Comparison of ENCODE assay signal across 26 cellular contexts in genomic region chr7:156540619-156541165, GRCh38.
"Had no signal": no experiment of that assay in that cellular context is flagged by ENCODE, and none has a peak within 500 bp of the region (broad histone marks: within the 10 kb centered on the region; RNA-seq: fewer than 3 reads in every experiment).

No MANE protein-coding gene starts in this region.

- ATAC-seq: activated CD8-positive, alpha-beta T cell treated with anti-CD3 and anti-CD28 coated beads for 36 hours; activated naive CD4-positive, alpha-beta T cell treated with anti-CD3 and anti-CD28 coated beads, Interleukin-2, amount 50 U/mL, for 72 hours; activated T-cell treated with anti-CD3 and anti-CD28 coated beads, Interleukin-2, amount 50 U/mL, for 4 hours; activated T-cell treated with anti-CD3 and anti-CD28 coated beads, Interleukin-2, amount 50 U/mL, for 72 hours; activated T-helper 17 cell treated with anti-CD3 and anti-CD28 coated beads, Interleukin-2, amount 50 U/mL, for 72 hours had no signal

- DNase-seq: activated B cell treated with CpG ODN at 0.5 μM for 24 hours; activated CD4-positive, alpha-beta memory T cell treated with anti-CD3 and anti-CD28 coated beads for 36 hours; activated CD4-positive, alpha-beta T cell treated with anti-CD3 and anti-CD28 coated beads for 4 hours; activated CD4-positive, alpha-beta T cell treated with anti-CD3 and anti-CD28 coated beads, Interleukin-2, amount 10 ng/mL, durations not matched to agents 24 days and 14 days; activated CD4-positive, alpha-beta T cell treated with anti-CD3 and anti-CD28 coated beads, Interleukin-2, amount 50 U/mL, for 1 hour; activated CD4-positive, alpha-beta T cell treated with anti-CD3 and anti-CD28 coated beads, Interleukin-2, amount 50 U/mL, for 4 hours; activated CD4-positive, CD25-positive, alpha-beta regulatory T cell treated with anti-CD3 and anti-CD28 coated beads, Interleukin-2, amount 50 U/mL, for 72 hours; activated CD8-positive, alpha-beta memory T cell treated with anti-CD3 and anti-CD28 coated beads, Interleukin-2, amount 50 U/mL, for 4 hours; activated CD8-positive, alpha-beta T cell treated with anti-CD3 and anti-CD28 coated beads for 36 hours; activated effector memory CD4-positive, alpha-beta T cell treated with anti-CD3 and anti-CD28 coated beads, Interleukin-2, amount 50 U/mL, for 16 hours; activated gamma-delta T cell treated with Interleukin-2 at 50 U/mL for 16 hours; activated naive CD4-positive, alpha-beta T cell; activated naive CD4-positive, alpha-beta T cell treated with anti-CD3 and anti-CD28 coated beads for 36 hours; activated naive CD4-positive, alpha-beta T cell treated with anti-CD3 and anti-CD28 coated beads, Interleukin-2, amount 50 U/mL, for 16 hours; activated naive CD8-positive, alpha-beta T cell treated with anti-CD3 and anti-CD28 coated beads for 36 hours; activated T-cell treated with anti-CD3 and anti-CD28 coated beads for 4 hours; activated T-cell treated with anti-CD3 and anti-CD28 coated beads, Interleukin-2, amount 50 U/mL, for 1 hour; activated T-cell treated with anti-CD3 and anti-CD28 coated beads, Interleukin-2, amount 50 U/mL, for 4 hours; activated T-cell treated with anti-CD3 and anti-CD28 coated beads, Interleukin-2, amount 50 U/mL, for 72 hours; adrenal gland; amniotic stem cell; colonic mucosa; T-helper 2 cell; T-helper 9 cell had no signal
